Comparison of ENCODE assay signal across 16 cellular contexts in genomic region chr7:155992974-155993373, GRCh38.
A peak's percentile ranks its signal among the peaks of the same experiment; 100 is the strongest.
DNase-seq lines count a peak whose midpoint lies in the region; ATAC-seq and TF ChIP-seq lines count a peak whose summit lies in the region.
"Had no signal": no experiment of that assay in that cellular context is flagged by ENCODE, and none has a peak within 500 bp of the region (broad histone marks: within the 10 kb centered on the region; RNA-seq: fewer than 3 reads in every experiment).

No MANE protein-coding gene starts in this region.

- no peak overlapping the region for H3K27ac Mint-ChIP-seq in activated CD4-positive, alpha-beta memory T cell treated with anti-CD3 and anti-CD28 coated beads, Interleukin-2, amount 10 ng/mL, durations not matched to agents 7 days and 5 days
- H3K27ac Mint-ChIP-seq in activated CD4-positive, alpha-beta memory T cell treated with anti-CD3 and anti-CD28 coated beads for 36 hours = no peak overlapping the region
- H3K27ac Mint-ChIP-seq: GM23338 had no signal

- H3K4me2 ChIP-seq in BLaER1 = peak overlapping the region; percentile 95
- H3K4me2 ChIP-seq: GM23338 had no signal

- WGBS in psoas muscle, 3 donors = 85 to 87% (median 86%) methylated on average over 9 of the region's 9 CpGs

- POLR2A ChIA-PET in activated CD4-positive, alpha-beta memory T cell treated with anti-CD3 and anti-CD28 coated beads, Interleukin-2, amount 10 ng/mL, durations not matched to agents 7 days and 5 days (lab: Charles Lee) = no interaction called here
- POLR2A ChIA-PET in activated CD4-positive, alpha-beta memory T cell treated with anti-CD3 and anti-CD28 coated beads for 36 hours (lab: Charles Lee) = no interaction called here

- no peak overlapping the region for H3K9ac ChIP-seq in BLaER1

- H3K9me3 Mint-ChIP-seq in activated CD4-positive, alpha-beta memory T cell treated with anti-CD3 and anti-CD28 coated beads, Interleukin-2, amount 10 ng/mL, durations not matched to agents 7 days and 5 days = peaks cover 7% of the 10 kb centered on the region
- peaks cover 9% of the 10 kb centered on the region for H3K9me3 Mint-ChIP-seq in activated CD4-positive, alpha-beta memory T cell treated with anti-CD3 and anti-CD28 coated beads for 36 hours

- H3K27me3 ChIP-seq in BLaER1 (no peaks in the 10 kb centered on the region), upper lobe of right lung (no peaks in the 10 kb centered on the region), psoas muscle (ENCODE audit: insufficient read depth in 3 of 3, low read length in 2 of 3) (no peaks in the 10 kb centered on the region)

- peaks cover 25% of the 10 kb centered on the region for H3K27me3 Mint-ChIP-seq in activated CD4-positive, alpha-beta memory T cell treated with anti-CD3 and anti-CD28 coated beads, Interleukin-2, amount 10 ng/mL, durations not matched to agents 7 days and 5 days
- H3K27me3 Mint-ChIP-seq in activated CD4-positive, alpha-beta memory T cell treated with anti-CD3 and anti-CD28 coated beads for 36 hours = peaks cover 33% of the 10 kb centered on the region

- H3K4me1 ChIP-seq in BLaER1 (peaks cover 78% of the 10 kb centered on the region), upper lobe of right lung (no peaks in the 10 kb centered on the region), psoas muscle (no peaks in the 10 kb centered on the region)
- H3K4me1 ChIP-seq: HAP-1 had no signal

- no peaks in the 10 kb centered on the region for H3K36me3 ChIP-seq in BLaER1
- H3K36me3 ChIP-seq in upper lobe of right lung = no peaks in the 10 kb centered on the region
- no peaks in the 10 kb centered on the region for H3K36me3 ChIP-seq in psoas muscle (ENCODE audit: insufficient read depth in 1 of 2, low read depth in 1 of 2)
- H3K36me3 ChIP-seq: HAP-1 had no signal

- H3K27ac ChIP-seq in BLaER1 (peak overlapping the region; percentile 53; the same call in 1 of the 2 replicates), upper lobe of right lung (no peak overlapping the region), psoas muscle (no peak overlapping the region)
- H3K27ac ChIP-seq: 22Rv1 had no signal

- H3K9me3 ChIP-seq in BLaER1 (no peaks in the 10 kb centered on the region), upper lobe of right lung (no peaks in the 10 kb centered on the region), psoas muscle (no peaks in the 10 kb centered on the region)
- H3K9me3 ChIP-seq: HAP-1 had no signal

- TF ChIP-seq CTCF in upper lobe of right lung (IDR thresholded peaks at IDR 0.05) = no peak
- TF ChIP-seq CTCF in psoas muscle (IDR thresholded peaks at IDR 0.05) = no peak

- DNase-seq in activated CD4-positive, alpha-beta memory T cell treated with anti-CD3 and anti-CD28 coated beads, Interleukin-2, amount 10 ng/mL, durations not matched to agents 7 days and 5 days = peak; percentile 6
- no peak for DNase-seq in activated CD4-positive, alpha-beta memory T cell treated with anti-CD3 and anti-CD28 coated beads for 36 hours
- peak; percentile 29 for DNase-seq in ecto neural progenitor cell (ENCODE audit: low spot score)
- peak; percentile 48 for DNase-seq in upper lobe of right lung
- no peak for DNase-seq in hippocampal formation (lab: John Stamatoyannopoulos, UW)
- DNase-seq in psoas muscle = no peak
- DNase-seq: CD4-positive, CD25-positive, alpha-beta regulatory T cell; DMS 273 treated with DMSO at 0.1 percent for 48 hours; DMS79 had no signal

- no peaks in the 10 kb centered on the region for H4K20me1 ChIP-seq in BLaER1

- no peaks in the 10 kb centered on the region for H3K36me3 Mint-ChIP-seq in activated CD4-positive, alpha-beta memory T cell treated with anti-CD3 and anti-CD28 coated beads, Interleukin-2, amount 10 ng/mL, durations not matched to agents 7 days and 5 days (ENCODE audit: low read depth)
- H3K36me3 Mint-ChIP-seq in activated CD4-positive, alpha-beta memory T cell treated with anti-CD3 and anti-CD28 coated beads for 36 hours = no peaks in the 10 kb centered on the region
- H3K36me3 Mint-ChIP-seq: CD4-positive, CD25-positive, alpha-beta regulatory T cell had no signal

- CTCF ChIA-PET in activated CD4-positive, alpha-beta memory T cell treated with anti-CD3 and anti-CD28 coated beads, Interleukin-2, amount 10 ng/mL, durations not matched to agents 7 days and 5 days (lab: Charles Lee) = no interaction called here
- CTCF ChIA-PET in activated CD4-positive, alpha-beta memory T cell treated with anti-CD3 and anti-CD28 coated beads for 36 hours (lab: Charles Lee) = no interaction called here

- H3K4me1 Mint-ChIP-seq in activated CD4-positive, alpha-beta memory T cell treated with anti-CD3 and anti-CD28 coated beads, Interleukin-2, amount 10 ng/mL, durations not matched to agents 7 days and 5 days = peaks cover 16% of the 10 kb centered on the region
- peaks cover 28% of the 10 kb centered on the region for H3K4me1 Mint-ChIP-seq in activated CD4-positive, alpha-beta memory T cell treated with anti-CD3 and anti-CD28 coated beads for 36 hours (ENCODE audit: low read depth)
- H3K4me1 Mint-ChIP-seq: GM23338 had no signal

- no peak overlapping the region for H3K4me3 Mint-ChIP-seq in activated CD4-positive, alpha-beta memory T cell treated with anti-CD3 and anti-CD28 coated beads, Interleukin-2, amount 10 ng/mL, durations not matched to agents 7 days and 5 days
- H3K4me3 Mint-ChIP-seq in activated CD4-positive, alpha-beta memory T cell treated with anti-CD3 and anti-CD28 coated beads for 36 hours = no peak overlapping the region
- H3K4me3 Mint-ChIP-seq: CD4-positive, CD25-positive, alpha-beta regulatory T cell; GM23338 had no signal

- ATAC-seq in upper lobe of right lung (no peak), HG03378 (IDR thresholded peaks at IDR 0.05; ENCODE audit: unreplicated experiment) (no peak), psoas muscle (no peak)
- ATAC-seq: GM12878, GM23338, HepG2 had no signal

- H3K4me3 ChIP-seq in BLaER1 (no peak overlapping the region), upper lobe of right lung (no peak overlapping the region), psoas muscle (no peak overlapping the region)
- H3K4me3 ChIP-seq: GM12878, GM23338, HAP-1 had no signal

- intact Hi-C loops in activated CD4-positive, alpha-beta memory T cell treated with anti-CD3 and anti-CD28 coated beads for 36 hours (cut with micrococcal nuclease) = no loop called here
- intact Hi-C loops in upper lobe of right lung (cut with DNase I) = no loop called here
- intact Hi-C loops in psoas muscle (cut with DNase I) = no loop called here

Comparison
In these comparisons a context has a peak if more than half of its experiments do, and no peak if none do; other contexts are left out.
1. DNase-seq: peak in activated CD4-positive, alpha-beta memory T cell treated with anti-CD3 and anti-CD28 coated beads, Interleukin-2, amount 10 ng/mL, durations not matched to agents 7 days and 5 days (single experiment), ecto neural progenitor cell (single experiment) and upper lobe of right lung (single experiment); none in activated CD4-positive, alpha-beta memory T cell treated with anti-CD3 and anti-CD28 coated beads for 36 hours (single experiment), hippocampal formation (0 of 2) and psoas muscle (0 of 2).